ENCODE assay signal across 1 cellular context in the genomic region with DNA sequence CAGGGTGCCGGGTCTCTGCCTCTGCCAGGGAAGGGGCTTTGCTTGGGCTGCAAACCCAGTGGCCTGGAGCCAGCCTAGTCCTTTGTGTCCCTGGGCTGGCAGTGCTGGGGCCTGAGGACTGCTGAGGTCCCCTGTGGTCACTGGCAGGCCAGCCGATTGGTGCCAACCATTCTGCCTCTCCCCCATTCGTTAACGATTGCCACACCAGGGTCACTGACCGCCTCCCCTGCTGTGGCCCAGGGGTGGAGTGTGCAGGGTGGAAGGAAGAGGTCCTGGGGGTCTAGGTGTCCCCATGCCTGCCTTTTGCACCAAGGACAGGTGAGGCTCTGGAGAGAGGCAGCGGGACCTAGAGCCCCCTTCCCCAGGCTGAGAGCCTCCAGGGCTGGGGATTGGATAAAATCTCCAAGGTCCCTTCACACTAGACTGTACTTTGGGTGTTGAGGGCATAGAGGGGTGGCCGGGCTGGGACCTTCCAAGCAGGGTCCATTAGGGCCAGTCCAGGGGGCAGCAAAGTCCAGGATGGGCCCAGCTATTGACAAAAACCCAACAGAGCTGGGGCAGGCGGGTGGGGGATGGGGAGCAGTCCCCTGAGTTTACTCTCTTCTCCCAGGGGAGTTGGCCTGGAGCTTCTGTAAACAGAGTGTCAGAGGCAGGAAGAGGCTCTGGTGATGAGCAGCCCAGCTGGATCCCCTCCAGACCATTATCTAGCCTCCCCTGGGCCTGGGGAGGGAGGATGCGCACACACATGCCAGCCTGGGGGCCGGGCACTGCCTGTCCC.
TF ChIP-seq lines count a peak whose summit lies in the region.

No MANE protein-coding gene starts in this region.

TF ChIP-seq in HepG2, 621 proteins besides CTCF, POLR2A, EP300 and RAD21 (continued from another document and continues in another):
- TF ChIP-seq RBFOX2 (IDR thresholded peaks at IDR 0.05; ENCODE audit: low read depth, low read length) (0 out of 2 replicates have a peak, but pooled peaks have one; percentile 8), MNT (IDR thresholded peaks at IDR 0.05) (no peak), ZFX (CRISPR knock-in tag; IDR thresholded peaks at IDR 0.05; ENCODE audit: low read depth) (peak; percentile 78), TMF1 (CRISPR knock-in tag; IDR thresholded peaks at IDR 0.05; ENCODE audit: low read depth) (0 out of 2 replicates have a peak, but pooled peaks have one; percentile 28), MTERF4 (CRISPR knock-in tag; IDR thresholded peaks at IDR 0.05) (no peak), SCMH1 (CRISPR knock-in tag; IDR thresholded peaks at IDR 0.05; ENCODE audit: borderline replicate concordance) (no peak), ZNF850 (CRISPR knock-in tag; conservative IDR thresholded peaks at IDR 0.05) (no peak), ZIK1 (CRISPR knock-in tag; IDR thresholded peaks at IDR 0.05; ENCODE audit: borderline replicate concordance, low read depth) (peak; percentile 30; the same call in 1 of the 2 replicates), FLYWCH1 (CRISPR knock-in tag; IDR thresholded peaks at IDR 0.05) (no peak), ZNF224 (CRISPR knock-in tag; IDR thresholded peaks at IDR 0.05) (no peak), ASH2L (IDR thresholded peaks at IDR 0.05; ENCODE audit: insufficient read length, low read depth, low read length) (no peak), SRF (IDR thresholded peaks at IDR 0.05; ENCODE audit: low read depth, low read length) (no peak), REST (IDR thresholded peaks at IDR 0.05; ENCODE audit: borderline replicate concordance in 1 of 2, low read depth in 1 of 2, low read length in 2 of 2) (peak in 1 of 2 experiments; percentile 21; a peak in 1 of 4 replicates), ZNF318 (CRISPR knock-in tag; IDR thresholded peaks at IDR 0.05) (0 out of 2 replicates have a peak, but pooled peaks have one; percentile 49), ZNF782 (CRISPR knock-in tag; IDR thresholded peaks at IDR 0.05; ENCODE audit: borderline replicate concordance) (no peak), GFI1 (CRISPR knock-in tag; IDR thresholded peaks at IDR 0.05; ENCODE audit: borderline replicate concordance) (peak; percentile 72), FOXJ3 (CRISPR knock-in tag; IDR thresholded peaks at IDR 0.05; ENCODE audit: borderline replicate concordance) (no peak), BRD4 (CRISPR knock-in tag; IDR thresholded peaks at IDR 0.05) (0 out of 2 replicates have a peak, but pooled peaks have one; percentile 31), ZNF232 (CRISPR knock-in tag; IDR thresholded peaks at IDR 0.05; ENCODE audit: borderline replicate concordance) (no peak; the same call in 1 of the 2 replicates), KDM5B (CRISPR knock-in tag; IDR thresholded peaks at IDR 0.05; ENCODE audit: borderline replicate concordance) (peak; percentile 39; the same call in 1 of the 2 replicates), NPAS2 (CRISPR knock-in tag; IDR thresholded peaks at IDR 0.05; ENCODE audit: borderline replicate concordance) (no peak), THAP7 (CRISPR knock-in tag; IDR thresholded peaks at IDR 0.05) (peak; percentile 72; the same call in 1 of the 2 replicates), ZNF775 (CRISPR knock-in tag; IDR thresholded peaks at IDR 0.05; ENCODE audit: borderline replicate concordance) (no peak), ZNF616 (CRISPR knock-in tag; IDR thresholded peaks at IDR 0.05; ENCODE audit: low read depth) (no peak), CREM (IDR thresholded peaks at IDR 0.05) (peak; percentile 66; the same call in 1 of the 2 replicates), CREM (CRISPR knock-in tag; IDR thresholded peaks at IDR 0.05) (no peak), ZNF629 (CRISPR knock-in tag; conservative IDR thresholded peaks at IDR 0.05) (peak; percentile 50; the same call in 1 of the 2 replicates), ZNF17 (CRISPR knock-in tag; IDR thresholded peaks at IDR 0.05) (no peak), ZFAT (CRISPR knock-in tag; conservative IDR thresholded peaks at IDR 0.05) (no peak)
- TF ChIP-seq, protein P1, sequence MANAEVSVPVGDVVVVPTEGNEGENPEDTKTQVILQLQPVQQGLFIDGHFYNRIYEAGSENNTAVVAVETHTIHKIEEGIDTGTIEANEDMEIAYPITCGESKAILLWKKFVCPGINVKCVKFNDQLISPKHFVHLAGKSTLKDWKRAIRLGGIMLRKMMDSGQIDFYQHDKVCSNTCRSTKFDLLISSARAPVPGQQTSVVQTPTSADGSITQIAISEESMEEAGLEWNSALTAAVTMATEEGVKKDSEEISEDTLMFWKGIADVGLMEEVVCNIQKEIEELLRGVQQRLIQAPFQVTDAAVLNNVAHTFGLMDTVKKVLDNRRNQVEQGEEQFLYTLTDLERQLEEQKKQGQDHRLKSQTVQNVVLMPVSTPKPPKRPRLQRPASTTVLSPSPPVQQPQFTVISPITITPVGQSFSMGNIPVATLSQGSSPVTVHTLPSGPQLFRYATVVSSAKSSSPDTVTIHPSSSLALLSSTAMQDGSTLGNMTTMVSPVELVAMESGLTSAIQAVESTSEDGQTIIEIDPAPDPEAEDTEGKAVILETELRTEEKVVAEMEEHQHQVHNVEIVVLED (CRISPR knock-in tag; IDR thresholded peaks at IDR 0.05; ENCODE audit: borderline replicate concordance): no peak
- TF ChIP-seq, protein P2, sequence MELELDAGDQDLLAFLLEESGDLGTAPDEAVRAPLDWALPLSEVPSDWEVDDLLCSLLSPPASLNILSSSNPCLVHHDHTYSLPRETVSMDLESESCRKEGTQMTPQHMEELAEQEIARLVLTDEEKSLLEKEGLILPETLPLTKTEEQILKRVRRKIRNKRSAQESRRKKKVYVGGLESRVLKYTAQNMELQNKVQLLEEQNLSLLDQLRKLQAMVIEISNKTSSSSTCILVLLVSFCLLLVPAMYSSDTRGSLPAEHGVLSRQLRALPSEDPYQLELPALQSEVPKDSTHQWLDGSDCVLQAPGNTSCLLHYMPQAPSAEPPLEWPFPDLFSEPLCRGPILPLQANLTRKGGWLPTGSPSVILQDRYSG (CRISPR knock-in tag; IDR thresholded peaks at IDR 0.05): no peak
